ENCODE assay signal across 14 cellular contexts in genomic region chr11:33678616-33679015, GRCh38. TPM values are rescaled to one million over a fixed set of nuclear protein-coding genes. Genes with fewer than 3 reads are reported as not detected.
"Had no signal": no experiment of that assay in that cellular context is flagged by ENCODE, and none has a peak within 500 bp of the region (broad histone marks: within the 10 kb centered on the region; RNA-seq: fewer than 3 reads in every experiment).

No MANE protein-coding gene starts in this region.

RNA-seq across cellular contexts. Expression of gene C11orf91, which starts 22.0 kb away (rescaled TPM):
- total RNA-seq: natural killer cell treated with Interleukin-12 subunit alpha and Interleukin-12 subunit beta and Interleukin-15 and Interleukin-18, amount 100 ng/mL, for 72 hours; omental fat pad; prostate gland; right atrium auricular region; sciatic nerve; smooth muscle cell; stomach; temporal lobe; thoracic aorta; thyroid gland; tibial nerve; vagina had no signal
- polyA plus RNA-seq: naive thymus-derived CD8-positive, alpha-beta T cell; spleen; stomach had no signal
